23 cellular contexts compared by ENCODE assay signal in genomic region chr2:17337507-17337906, GRCh38.
"Had no signal": no experiment of that assay in that cellular context is flagged by ENCODE, and none has a peak within 500 bp of the region (broad histone marks: within the 10 kb centered on the region; RNA-seq: fewer than 3 reads in every experiment).

No MANE protein-coding gene starts in this region.

- H2AFZ ChIP-seq: hepatocyte had no signal

- H3K9me3 ChIP-seq: colonic mucosa, esophagus squamous epithelium, gastroesophageal sphincter, heart left ventricle, left lung had no signal

- ATAC-seq: effector memory CD8-positive, alpha-beta T cell; gastroesophageal sphincter; heart left ventricle; left cardiac atrium; left lung; left ventricle myocardium superior; naive thymus-derived CD4-positive, alpha-beta T cell had no signal

- H3K27me3 ChIP-seq: colonic mucosa, esophagus squamous epithelium, gastroesophageal sphincter, heart left ventricle, hepatocyte, left lung had no signal

- H3K27ac ChIP-seq: colonic mucosa, epithelial cell of prostate, gastroesophageal sphincter, heart left ventricle, hepatocyte, left lung had no signal

- H3K4me3 ChIP-seq: colonic mucosa, esophagus squamous epithelium, gastroesophageal sphincter, heart left ventricle, hepatocyte, left lung, lung had no signal

- DNase-seq: colonic mucosa; cortex of kidney; effector CD8-positive, alpha-beta T cell; effector memory CD8-positive, alpha-beta T cell; erythroblast; esophagus squamous epithelium; foreskin fibroblast; heart left ventricle; hypothalamus; immature natural killer cell; islet precursor cell; left cardiac atrium; left lung; left ventricle myocardium superior; mesendoderm; midbrain; naive thymus-derived CD4-positive, alpha-beta T cell had no signal

- H3K4me1 ChIP-seq: colonic mucosa, gastroesophageal sphincter, heart left ventricle, left lung had no signal

- FAIRE-seq: endothelial cell of umbilical vein, frontal cortex had no signal

- H3K79me2 ChIP-seq: hepatocyte had no signal

- H3K36me3 ChIP-seq: colonic mucosa, esophagus squamous epithelium, gastroesophageal sphincter, heart left ventricle, left lung had no signal

- H3K4me2 ChIP-seq: hepatocyte had no signal
